26 cellular contexts compared by ENCODE assay signal in the genomic region with DNA sequence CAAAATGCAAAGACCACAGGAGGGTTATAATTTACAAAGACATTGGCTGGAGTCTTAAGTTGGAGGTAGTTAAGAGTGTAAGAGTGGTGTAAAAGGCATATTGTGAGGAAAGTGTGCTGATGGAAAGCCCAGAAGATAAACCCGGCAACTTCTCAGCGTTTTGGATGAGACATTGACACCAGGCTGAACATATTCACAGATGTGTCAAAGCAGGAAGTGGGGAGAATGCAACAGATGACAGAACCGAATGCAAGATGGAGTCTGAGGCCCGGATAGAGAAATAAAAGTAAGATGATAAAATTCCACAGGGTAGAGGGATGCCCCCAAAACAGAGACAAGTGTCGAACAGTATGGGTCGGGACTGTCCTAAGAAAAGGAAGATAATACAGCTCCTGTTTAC.
"Had no signal": no experiment of that assay in that cellular context is flagged by ENCODE, and none has a peak within 500 bp of the region (broad histone marks: within the 10 kb centered on the region; RNA-seq: fewer than 3 reads in every experiment).

No MANE protein-coding gene starts in this region.

- H3K36me3 Mint-ChIP-seq: mesothelial cell of epicardium, naive B cell had no signal

- DNase-seq: colonic mucosa; cortex of kidney; effector CD8-positive, alpha-beta T cell; effector memory CD8-positive, alpha-beta T cell; endodermal cell; erythroblast; foreskin keratinocyte; heart left ventricle; hypothalamus; left cardiac atrium; left lung; left ventricle myocardium superior; lower lobe of right lung; mesenchymal stem cell; mucosa of descending colon; naive B cell had no signal

- H3K27me3 Mint-ChIP-seq: dendritic cell treated with granulocyte-macrophage colony-stimulating factor and Interleukin-4, amounts not matched to agents 40 ng/mL and 50 ng/mL, for 4 days; effector memory CD8-positive, alpha-beta T cell had no signal

- H3K4me1 Mint-ChIP-seq: endodermal cell, naive B cell had no signal

- FAIRE-seq: endometrium, frontal cortex, islet of Langerhans, keratinocyte had no signal

- H3K4me3 Mint-ChIP-seq: dendritic cell treated with granulocyte-macrophage colony-stimulating factor and Interleukin-4, amounts not matched to agents 40 ng/mL and 50 ng/mL, for 4 days; effector memory CD8-positive, alpha-beta T cell; endodermal cell; mesothelial cell of epicardium had no signal

- H3K9me3 Mint-ChIP-seq: dendritic cell treated with granulocyte-macrophage colony-stimulating factor and Interleukin-4, amounts not matched to agents 40 ng/mL and 50 ng/mL, for 4 days; endodermal cell; mesothelial cell of epicardium had no signal

- H3K27me3 ChIP-seq: colonic mucosa, foreskin keratinocyte, gastroesophageal sphincter, heart left ventricle, hepatocyte, left lung had no signal

- H3K27ac ChIP-seq: colonic mucosa, epithelial cell of prostate, foreskin keratinocyte, gastroesophageal sphincter, heart left ventricle, hepatocyte, left lung, lower lobe of right lung had no signal

- H3K27ac Mint-ChIP-seq: dendritic cell treated with granulocyte-macrophage colony-stimulating factor and Interleukin-4, amounts not matched to agents 40 ng/mL and 50 ng/mL, for 4 days; effector memory CD8-positive, alpha-beta T cell; endodermal cell; mesothelial cell of epicardium; naive B cell had no signal

- H3K4me1 ChIP-seq: colonic mucosa, foreskin keratinocyte, gastroesophageal sphincter, left lung, lower lobe of right lung had no signal

- H3K36me3 ChIP-seq: colonic mucosa, gastroesophageal sphincter, heart left ventricle, left lung, lower lobe of right lung had no signal

- H3K4me3 ChIP-seq: colonic mucosa, gastroesophageal sphincter, heart left ventricle, hepatocyte, left lung, lower lobe of right lung, mucosa of descending colon had no signal

- H3K9me3 ChIP-seq: colonic mucosa, gastroesophageal sphincter, left lung, lower lobe of right lung, mucosa of descending colon had no signal

- ATAC-seq: effector memory CD8-positive, alpha-beta T cell; esophagus mucosa; foreskin keratinocyte; gastroesophageal sphincter; heart left ventricle; left cardiac atrium; left lung; left ventricle myocardium superior; lower lobe of right lung; mucosa of descending colon had no signal
